3 cellular contexts compared by ENCODE assay signal in genomic region chr17:32288600-32288999, GRCh38.
TF ChIP-seq lines count a peak whose summit lies in the region.

No MANE protein-coding gene starts in this region.

TF ChIP-seq in liver, 16 proteins besides CTCF, POLR2A, EP300 and RAD21:
- TF ChIP-seq HNF4A (conservative IDR thresholded peaks at IDR 0.05) (no peak), RXRA (IDR thresholded peaks at IDR 0.05) (no peak), NR2F2 (IDR thresholded peaks at IDR 0.05) (peak; percentile 88), EGR1 (IDR thresholded peaks at IDR 0.05; ENCODE audit: low read depth in 2 of 2) (no peak)

TF ChIP-seq in HepG2, 621 proteins besides CTCF, POLR2A, EP300 and RAD21:
- no peak for TF ChIP-seq MIER3 (CRISPR knock-in tag; IDR thresholded peaks at IDR 0.05; ENCODE audit: borderline replicate concordance)

TF ChIP-seq in endothelial cell of umbilical vein, 7 proteins besides CTCF, POLR2A, EP300 and RAD21:
- TF ChIP-seq EZH2 (IDR thresholded peaks at IDR 0.05; ENCODE audit: borderline replicate concordance, low read depth, low read length, severe bottlenecking) (no peak), GATA2 (IDR thresholded peaks at IDR 0.05; ENCODE audit: insufficient read depth, insufficient read length, low read depth, low read length) (peak; percentile 19), MAX (IDR thresholded peaks at IDR 0.05; ENCODE audit: insufficient read depth, insufficient read length) (no peak), POLR2AphosphoS5 (IDR thresholded peaks at IDR 0.05; ENCODE audit: insufficient read depth, low read depth, low read length) (peak; percentile 39), JUN (IDR thresholded peaks at IDR 0.05; ENCODE audit: borderline replicate concordance, insufficient read depth, insufficient read length, low read depth) (no peak)
